Comparison of ENCODE assay signal across 8 cellular contexts in the genomic region with DNA sequence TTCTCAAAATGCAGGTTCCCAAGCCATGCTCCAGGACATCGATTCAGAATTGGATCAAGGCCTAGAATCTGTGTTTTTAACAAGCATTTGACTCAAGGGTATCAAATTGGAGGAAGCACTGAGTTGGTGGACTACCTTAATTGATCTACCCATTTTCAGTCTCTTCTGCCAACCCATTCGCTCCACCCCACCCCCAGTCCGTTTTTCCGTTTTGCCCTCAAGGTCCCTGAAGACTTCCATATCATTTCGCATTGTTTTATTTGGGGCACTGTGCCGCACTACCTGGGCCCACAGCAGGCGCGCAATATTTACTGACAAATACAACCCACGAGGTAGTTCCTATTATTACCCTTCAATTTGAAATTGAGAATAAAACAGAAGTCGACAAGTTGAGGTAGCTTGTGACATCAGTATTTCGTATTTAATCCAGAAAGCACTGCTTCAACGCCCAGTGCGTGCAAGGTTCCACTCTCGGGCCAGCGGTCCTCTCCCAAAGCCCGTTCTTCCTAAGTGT. TPM values are rescaled to one million over a fixed set of nuclear protein-coding genes. Genes with fewer than 3 reads are reported as not detected.
DNase-seq lines count a peak whose midpoint lies in the region; FAIRE-seq and TF ChIP-seq lines count a peak whose summit lies in the region.

No MANE protein-coding gene starts in this region.

- POLR2A ChIA-PET in AG04450 (lab: Yijun Ruan, JAX), result interaction anchor here (0.5 to 2.7 kb wide), 5 partner anchors 9 to 608 kb away, joined by 3 to 18 read pairs (median 4); a partner anchor contains a TSS
- POLR2A ChIA-PET in GM10248 (lab: Yijun Ruan, JAX), result interaction anchor here (0.5 to 1.4 kb wide), 4 partner anchors 11 to 919 kb away, joined by 3 to 6 read pairs (median 4); no protein-coding TSS in a partner anchor

- WGBS in iPS DF 6.9 (ENCODE audit: insufficient coverage, insufficient read length), result no CpG with 5 or more reads among the region's 16 CpGs

- H3K27ac ChIP-seq in AG04450 (ENCODE audit: low read depth, low read length), result no peak overlapping the region
- no peak overlapping the region for H3K27ac ChIP-seq in iPS DF 6.9 (ENCODE audit: low read length)

- no peaks in the 10 kb centered on the region for H3K27me3 ChIP-seq in AG04450 (ENCODE audit: control insufficient read depth, insufficient read depth, low read length)
- no peaks in the 10 kb centered on the region for H3K27me3 ChIP-seq in iPS DF 6.9 (ENCODE audit: control insufficient read depth, insufficient read depth, low read length)

- no peak for TF ChIP-seq CTCF in AG04450 (IDR thresholded peaks at IDR 0.05; ENCODE audit: low read depth, low read length)
- no peak for TF ChIP-seq CTCF in GM10248 (IDR thresholded peaks at IDR 0.05; ENCODE audit: control extremely low read depth, extremely low read depth, low read depth, missing control alignments)

- CTCF ChIA-PET in AG04450 (lab: Charles Lee), result interaction anchor here (1.6 to 5.2 kb wide), 7 partner anchors 9 to 87 kb away, joined by 4 to 62 read pairs (median 12); a partner anchor contains a TSS
- CTCF ChIA-PET in GM10248 (lab: Yijun Ruan, JAX), result interaction anchor here (0.8 to 4.0 kb wide), 19 partner anchors 9 to 328 kb away, joined by 3 to 38 read pairs (median 5); a partner anchor contains a TSS

- no peaks in the 10 kb centered on the region for H3K9me3 ChIP-seq in AG04450 (ENCODE audit: control insufficient read depth, insufficient read depth, low read length)
- no peaks in the 10 kb centered on the region for H3K9me3 ChIP-seq in iPS DF 6.9 (ENCODE audit: control insufficient read depth, insufficient read depth, low read length)

- no peaks in the 10 kb centered on the region for H3K4me1 ChIP-seq in iPS DF 6.9 (ENCODE audit: control insufficient read depth, insufficient read depth, low read length)

- no peak for FAIRE-seq in HTR-8/SVneo (lab: Jason Lieb, UNC)

- DNase-seq in AG04450 (ENCODE audit: low read depth, low spot score), result no peak
- peak; percentile 35 for DNase-seq in HTR-8/SVneo (ENCODE audit: insufficient read length, low spot score)
- DNase-seq in activated T-cell treated with anti-CD3 and anti-CD28 coated beads for 48 hours (ENCODE audit: low read depth), result peak; percentile 27
- DNase-seq in iPS DF 6.9 (ENCODE audit: low read depth, low spot score), result no peak
- DNase-seq in stimulated activated CD4-positive, alpha-beta T cell treated with anti-CD3 and anti-CD28 coated beads, Interleukin-15, amount 100 ng/mL, for 48 hours (ENCODE audit: low read depth in 2 of 2), result peak; percentile 7 to 19
- DNase-seq in GM10248 (ENCODE audit: extremely low spot score), result no peak
- no peak for DNase-seq in KG1 (lab: John Stamatoyannopoulos, UW)
- DNase-seq in NCI-H524 treated with DMSO at 0.1 percent for 48 hours (lab: John Stamatoyannopoulos, UW), result no peak

- H3K4me3 ChIP-seq in AG04450 (ENCODE audit: low read depth, low read length) (peak overlapping the region; percentile 82), iPS DF 6.9 (ENCODE audit: low read length) (peak overlapping the region; percentile 89; the same call in 1 of the 2 replicates)

- no peaks in the 10 kb centered on the region for H3K36me3 ChIP-seq in iPS DF 6.9 (ENCODE audit: control insufficient read depth, insufficient read depth, low read length)

RNA-seq across cellular contexts. Expression of a gene that starts 0.6 kb away (rescaled TPM):
- 13.5 and 14.4 TPM in 2 replicates for polyA plus RNA-seq in AG04450 (2011; rRNA removed)
- polyA minus RNA-seq in AG04450 (2011; rRNA and poly(A)+ RNA removed), result 12.4 and 13.2 TPM in 2 replicates

RNA-seq across cellular contexts. Expression of a gene that starts 35.4 kb away (rescaled TPM):
- 10.5 and 14.9 TPM in 2 replicates for polyA plus RNA-seq in AG04450 (2011; rRNA removed)
- polyA minus RNA-seq in AG04450 (2011; rRNA and poly(A)+ RNA removed), result 9.9 and 10.3 TPM in 2 replicates

Comparison
In these comparisons a context has a peak if more than half of its experiments do, and no peak if none do; other contexts are left out.
1. DNase-seq: peak in HTR-8/SVneo (single experiment), activated T-cell treated with anti-CD3 and anti-CD28 coated beads for 48 hours (single experiment) and stimulated activated CD4-positive, alpha-beta T cell treated with anti-CD3 and anti-CD28 coated beads, Interleukin-15, amount 100 ng/mL, for 48 hours (2 of 2); none in AG04450 (single experiment), iPS DF 6.9 (single experiment), GM10248 (single experiment), KG1 (single experiment) and NCI-H524 treated with DMSO at 0.1 percent for 48 hours (single experiment).